ENCODE assay signal across 23 cellular contexts in genomic region chr22:45775062-45775461, GRCh38.
DNase-seq lines count a peak whose midpoint lies in the region; ATAC-seq and TF ChIP-seq lines count a peak whose summit lies in the region.
"Had no signal": no experiment of that assay in that cellular context is flagged by ENCODE, and none has a peak within 500 bp of the region (broad histone marks: within the 10 kb centered on the region; RNA-seq: fewer than 3 reads in every experiment).

No MANE protein-coding gene starts in this region.

- peak overlapping the region; percentile 82 for H2AK5ac ChIP-seq in mesenchymal stem cell (ENCODE audit: low read length, severe bottlenecking)

- H3K9ac ChIP-seq in mesenchymal stem cell (ENCODE audit: low read length): no peak overlapping the region

- ATAC-seq in GM19455 (IDR thresholded peaks at IDR 0.05; ENCODE audit: unreplicated experiment): peak; percentile 2
- ATAC-seq in HG03354 (IDR thresholded peaks at IDR 0.05; ENCODE audit: poor library complexity, severe bottlenecking, unreplicated experiment): peak; percentile 19
- no peak for ATAC-seq in Right ventricle myocardium superior (ENCODE audit: poor library complexity)
- ATAC-seq: left colon; stimulated activated effector memory CD8-positive, alpha-beta T cell treated with anti-CD3 and anti-CD28 coated beads, Interleukin-12 subunit alpha, Interleukin-12 subunit beta, amount 100 ng/mL, for 72 hours had no signal

- peaks cover 12% of the 10 kb centered on the region for H3K79me1 ChIP-seq in mesenchymal stem cell (replicated peaks; ENCODE audit: low read length, poor library complexity, severe bottlenecking)

- intact Hi-C loops in Right ventricle myocardium superior (cut with DNase I): no loop called here

- H2BK15ac ChIP-seq in mesenchymal stem cell (ENCODE audit: low read depth, poor library complexity, severe bottlenecking): no peak overlapping the region

- H3K4me1 ChIP-seq in mesenchymal stem cell (ENCODE audit: control insufficient read depth, insufficient read depth, low read depth, low read length): peaks cover 8% of the 10 kb centered on the region
- H3K4me1 ChIP-seq: colonic mucosa, prostate gland had no signal

- H3K14ac ChIP-seq in mesenchymal stem cell (ENCODE audit: low read length in 2 of 2): no peak overlapping the region

- H2AFZ ChIP-seq in mesenchymal stem cell (ENCODE audit: low read depth, low read length): no peak overlapping the region

- H3K18ac ChIP-seq in mesenchymal stem cell (ENCODE audit: low read depth in 1 of 2, low read length in 2 of 2): no peak overlapping the region

- H3K4me3 ChIP-seq in GM06990 (replicated peaks; ENCODE audit: low read depth, low read length) (peak overlapping the region; percentile 41), mesenchymal stem cell (ENCODE audit: insufficient read depth in 1 of 2, low read depth in 1 of 2, low read length in 2 of 2) (no peak overlapping the region)
- H3K4me3 ChIP-seq: adrenal gland, colonic mucosa, prostate gland, SJSA1, thoracic aorta had no signal

- H3K27me3 ChIP-seq in GM06990 (replicated peaks; ENCODE audit: control insufficient read depth, insufficient read depth, low read length): no peaks in the 10 kb centered on the region
- H3K27me3 ChIP-seq in mesenchymal stem cell (ENCODE audit: control insufficient read depth in 1 of 2, insufficient read depth in 1 of 2, low read length in 2 of 2): no peaks in the 10 kb centered on the region
- H3K27me3 ChIP-seq: adrenal gland, colonic mucosa, SJSA1 had no signal

- DNase-seq in GM06990 (ENCODE audit: extremely low read depth, insufficient read length): no peak
- no peak for DNase-seq in mesenchymal stem cell
- DNase-seq in NCI-H748 (lab: John Stamatoyannopoulos, UW; ENCODE audit: unreplicated experiment): no peak
- no peak for DNase-seq in Right ventricle myocardium superior
- no peak for DNase-seq in NCI-H2029 treated with DMSO at 0.1 percent for 48 hours (lab: John Stamatoyannopoulos, UW)
- DNase-seq in NCI-H510A treated with DMSO at 0.1 percent for 48 hours (lab: John Stamatoyannopoulos, UW): no peak
- DNase-seq: ACHN; activated CD4-positive, alpha-beta memory T cell treated with anti-CD3 and anti-CD28 coated beads for 36 hours; adrenal gland; CD4-positive, CD25-positive, alpha-beta regulatory T cell; colonic mucosa; GF-D8; left colon; midbrain; NCI-H526 treated with DMSO at 0.1 percent for 48 hours; OCI-M1; WERI-Rb-1 had no signal

- no peak overlapping the region for H3K4ac ChIP-seq in mesenchymal stem cell (ENCODE audit: low read depth in 1 of 2, low read length in 2 of 2)

- no peak for TF ChIP-seq CTCF in GM06990 (IDR thresholded peaks at IDR 0.05; ENCODE audit: insufficient read depth, low read length, poor library complexity, severe bottlenecking)

- H2BK120ac ChIP-seq in mesenchymal stem cell (ENCODE audit: low read depth, low read length): no peak overlapping the region

- no CpG with 5 or more reads among the region's 1 CpG for WGBS in mesenchymal stem cell

- H3K4me2 ChIP-seq in mesenchymal stem cell (ENCODE audit: low read length, poor library complexity, severe bottlenecking): no peak overlapping the region

- H3K9me3 ChIP-seq in mesenchymal stem cell (ENCODE audit: control insufficient read depth, low read length): no peaks in the 10 kb centered on the region
- H3K9me3 ChIP-seq: adrenal gland, colonic mucosa, prostate gland, SJSA1, thoracic aorta had no signal

- no peak overlapping the region for H2BK5ac ChIP-seq in mesenchymal stem cell (ENCODE audit: low read depth, low read length, poor library complexity, severe bottlenecking)

- H2BK12ac ChIP-seq in mesenchymal stem cell (ENCODE audit: low read length in 2 of 2): no peak overlapping the region

- peak overlapping the region; percentile 54 for H3K27ac ChIP-seq in mesenchymal stem cell (ENCODE audit: low read length, poor library complexity, severe bottlenecking)
- H3K27ac ChIP-seq: adrenal gland, colonic mucosa, prostate gland, SJSA1, thoracic aorta, WERI-Rb-1 had no signal

- H4K8ac ChIP-seq in mesenchymal stem cell (ENCODE audit: low read length): no peak overlapping the region

- H4K91ac ChIP-seq in mesenchymal stem cell (ENCODE audit: low read length): no peak overlapping the region

- no peak overlapping the region for H3K23ac ChIP-seq in mesenchymal stem cell (ENCODE audit: low read length in 2 of 2)

- H3K36me3 ChIP-seq in GM06990 (ENCODE audit: control insufficient read depth, insufficient read depth, low read length): no peaks in the 10 kb centered on the region; the same call in 1 of the 2 replicates
- peaks cover 10 to 33% of the 10 kb centered on the region in 2 experiments for H3K36me3 ChIP-seq in mesenchymal stem cell (ENCODE audit: control insufficient read depth in 1 of 2, insufficient read depth in 2 of 2, low read depth in 1 of 2, low read length in 2 of 2)
- H3K36me3 ChIP-seq: adrenal gland, colonic mucosa, prostate gland, thoracic aorta had no signal
